Comparison of ENCODE assay signal across 17 cellular contexts in genomic region chr1:197465528-197466205, GRCh38.
"Had no signal": no experiment of that assay in that cellular context is flagged by ENCODE, and none has a peak within 500 bp of the region (broad histone marks: within the 10 kb centered on the region; RNA-seq: fewer than 3 reads in every experiment).

No MANE protein-coding gene starts in this region.

- ATAC-seq: effector memory CD8-positive, alpha-beta T cell; heart left ventricle; left colon; lower lobe of right lung; right lobe of liver had no signal

- H3K4me3 ChIP-seq: heart left ventricle, lower lobe of right lung, neural progenitor cell, ovary, right lobe of liver, smooth muscle cell, suprapubic skin had no signal

- H3K4me1 ChIP-seq: lower lobe of right lung, suprapubic skin had no signal

- H3K27ac ChIP-seq: epithelial cell of prostate, heart left ventricle, lower lobe of right lung, neural progenitor cell, right lobe of liver, suprapubic skin had no signal

- DNase-seq: activated naive CD4-positive, alpha-beta T cell; activated naive CD8-positive, alpha-beta T cell treated with anti-CD3 and anti-CD28 coated beads, Interleukin-2, amount 10 ng/mL, durations not matched to agents 7 days and 5 days; anterior cingulate cortex; cerebellar nuclear complex; dermis blood vessel endothelial cell; effector memory CD8-positive, alpha-beta T cell; heart left ventricle; left colon; lower lobe of right lung; midbrain; ovary; right lobe of liver; trophoblast cell had no signal

- H3K36me3 ChIP-seq: heart left ventricle, lower lobe of right lung, neural progenitor cell, ovary, right lobe of liver, suprapubic skin had no signal

- H3K9me3 ChIP-seq: heart left ventricle, lower lobe of right lung, ovary, right lobe of liver, suprapubic skin had no signal

- H3K9ac ChIP-seq: neural progenitor cell had no signal
